In genomic region chr7:44200699-44201461, GRCh38 we compare ENCODE assay signal across 8 cellular contexts. TPM values are rescaled to one million over a fixed set of nuclear protein-coding genes. Genes with fewer than 3 reads are reported as not detected.
DNase-seq lines count a peak whose midpoint lies in the region; ATAC-seq, FAIRE-seq and TF ChIP-seq lines count a peak whose summit lies in the region.

Gene YKT6 (plus strand): TSS chr7:44200978. CDS start chr7:44201136, 158 bp downstream.

- H3K23me2 ChIP-seq in H1 (ENCODE audit: low read depth, low read length) = 0 out of 2 replicates have a peak, but pooled peaks cover 4% of the 10 kb centered on the region

- peaks cover 19% of the 10 kb centered on the region for H3K4me1 Mint-ChIP-seq in memory B cell

- peak within 1 kb of the TSS; percentile 25 for H4K91ac ChIP-seq in H1 (replicated peaks; ENCODE audit: insufficient read length, low read length)

- CTCF ChIA-PET in activated CD8-positive, alpha-beta memory T cell treated with anti-CD3 and anti-CD28 coated beads for 36 hours (lab: Charles Lee) = interaction anchor here (1.0 to 1.4 kb wide), 2 partner anchors 130 to 364 kb away, joined by 3 read pairs; no protein-coding TSS in a partner anchor
- CTCF ChIA-PET in H1 (lab: Charles Lee; ENCODE audit: partially characterized antibody) = interaction anchor here (0.6 to 2.6 kb wide), 10 partner anchors 10 to 494 kb away, joined by 3 to 11 read pairs (median 4); no protein-coding TSS in a partner anchor

- peak; percentile 98 for DNase-seq in COR-L47 (lab: John Stamatoyannopoulos, UW)
- peak; percentile 99 for DNase-seq in GM20000 (ENCODE audit: low spot score)
- peak; percentile 97 for DNase-seq in HT-29 (ENCODE audit: low spot score)
- peak; percentile 88 for DNase-seq in NK-92 treated with Interleukin-12 subunit alpha and Interleukin-12 subunit beta, amount 100 ng/mL, for 24 hours (lab: John Stamatoyannopoulos, UW)
- DNase-seq in H1 (ENCODE audit: low read depth in 1 of 2, low spot score in 2 of 2) = peak; percentile 88
- peak; percentile 84 to 88 for DNase-seq in memory B cell (ENCODE audit: low spot score in 2 of 2)
- peak; percentile 89 for DNase-seq in stimulated activated CD8-positive, alpha-beta memory T cell treated with anti-CD3 and anti-CD28 coated beads, Interleukin-12 subunit alpha, Interleukin-12 subunit beta, amount 100 ng/mL, for 24 hours (ENCODE audit: extremely low read depth)

- TF ChIP-seq RAD21 in H1 (IDR thresholded peaks at IDR 0.05 in 1 of 2, conservative IDR thresholded peaks at IDR 0.05 in 1 of 2; ENCODE audit: low read depth in 2 of 2, low read length in 2 of 2) = peak in 1 of 2 experiments; percentile 48; a peak in 3 of 4 replicates

- H2BK15ac ChIP-seq in H1 (ENCODE audit: low read length) = no peak within 1 kb of the TSS

- TF ChIP-seq CTCF in GM20000 (IDR thresholded peaks at IDR 0.05; ENCODE audit: extremely low read depth, missing control alignments) = peak; percentile 27
- peak; percentile 34 to 59 (median 52) for TF ChIP-seq CTCF in H1 (IDR thresholded peaks at IDR 0.05; ENCODE audit: control extremely low read depth in 1 of 3, insufficient read depth in 1 of 3, low read depth in 1 of 3, low read length in 3 of 3)

- POLR2A ChIA-PET in activated CD8-positive, alpha-beta memory T cell treated with anti-CD3 and anti-CD28 coated beads for 36 hours (lab: Charles Lee) = interaction anchor here (0.7 to 1.0 kb wide), 7 partner anchors 8 to 191 kb away, joined by 3 to 6 read pairs (median 3); partner anchors contain the start of gene PGAM2
- POLR2A ChIA-PET in H1 (lab: Charles Lee; ENCODE audit: partially characterized antibody) = interaction anchor here (0.6 to 1.6 kb wide), 5 partner anchors 11 to 78 kb away, joined by 3 read pairs; partner anchors contain the start of gene POLD2

- peak within 1 kb of the TSS; percentile 82 to 99 (median 90) for H3K4me3 ChIP-seq in H1 (ENCODE audit: extremely low read depth in 1 of 4, insufficient read depth in 2 of 4, low read depth in 3 of 4, low read length in 4 of 4)

- peak in 1 of 2 experiments; percentile 70; a peak in 2 of 3 replicates for TF ChIP-seq POLR2A in H1 (IDR thresholded peaks at IDR 0.05; ENCODE audit: control extremely low read depth in 1 of 2, low read depth in 2 of 2, low read length in 2 of 2)

- peak within 1 kb of the TSS; percentile 20; the same call in 1 of the 2 replicates for H2AFZ ChIP-seq in H1 (ENCODE audit: low read length)

- H3K36me3 Mint-ChIP-seq in memory B cell = peaks cover 12% of the 10 kb centered on the region

- H2BK20ac ChIP-seq in H1 (ENCODE audit: low read length) = no peak within 1 kb of the TSS

- H3K79me1 ChIP-seq in H1 (ENCODE audit: low read depth, low read length) = no peaks in the 10 kb centered on the region; the same call in none of the 2 replicates

- no peak within 1 kb of the TSS for H3K27ac ChIP-seq in H1 (ENCODE audit: low read depth, low read length)

- peak within 1 kb of the TSS; percentile 88 for H3K27ac Mint-ChIP-seq in memory B cell

- H3K9me3 ChIP-seq in H1 (ENCODE audit: insufficient read depth in 2 of 2, low read depth in 1 of 2, low read length in 1 of 2) = no peaks in the 10 kb centered on the region

- no peak within 1 kb of the TSS for H3K56ac ChIP-seq in H1 (replicated peaks; ENCODE audit: insufficient read length, low read depth, low read length)

- no peak within 1 kb of the TSS for H2BK12ac ChIP-seq in H1 (ENCODE audit: low read depth, low read length)

- peak within 1 kb of the TSS; percentile 44 for H3K4ac ChIP-seq in H1 (replicated peaks; ENCODE audit: insufficient read length, low read depth, low read length)

- peak within 1 kb of the TSS; percentile 90 for H3K4me3 Mint-ChIP-seq in memory B cell

- no peak within 1 kb of the TSS for H2BK5ac ChIP-seq in H1 (ENCODE audit: low read depth, low read length)

- WGBS in H1 (ENCODE audit: extremely low coverage in 1 of 2, insufficient coverage in 1 of 2, insufficient read length in 1 of 2, insufficient replicate concordance in 2 of 2, low coverage in 1 of 2, low lambda C conversion rate in 2 of 2, missing lambda C conversion rate in 1 of 2), 2 experiments = 4% methylated on average over 29 of the region's 58 CpGs; no CpG with 5 or more reads in 1 of the 2 experiments

- peak; percentile 99 for ATAC-seq in memory B cell (ENCODE audit: low read depth)

- peak within 1 kb of the TSS; percentile 63 to 95 for H3K4me2 ChIP-seq in H1 (ENCODE audit: insufficient read depth in 1 of 2, low read depth in 2 of 2, low read length in 2 of 2)

- H4K8ac ChIP-seq in H1 (ENCODE audit: extremely low read depth, insufficient read depth, low read length) = no peak within 1 kb of the TSS

- H4K5ac ChIP-seq in H1 (ENCODE audit: insufficient read length, low read depth, low read length) = no peak within 1 kb of the TSS

- H4K20me1 ChIP-seq in H1 (replicated peaks in 1 of 2; ENCODE audit: control insufficient read depth in 1 of 2, insufficient read depth in 2 of 2, low read length in 2 of 2) = peaks cover 0 to 9% of the 10 kb centered on the region in 2 experiments

- H3K36me3 ChIP-seq in H1 (ENCODE audit: control insufficient read depth in 2 of 4, insufficient read depth in 4 of 4, low read length in 3 of 4) = peaks cover 3 to 13% (median 11%) of the 10 kb centered on the region in 4 experiments; a peak in 7 of 8 replicates

- H3K9me3 Mint-ChIP-seq in memory B cell = no peaks in the 10 kb centered on the region

- H3K14ac ChIP-seq in H1 (ENCODE audit: insufficient read length) = no peak within 1 kb of the TSS

- H2AK5ac ChIP-seq in H1 (ENCODE audit: low read depth, low read length) = no peak within 1 kb of the TSS

- no peak within 1 kb of the TSS for H2BK120ac ChIP-seq in H1 (replicated peaks; ENCODE audit: low read depth, low read length)

- H3K23ac ChIP-seq in H1 (ENCODE audit: insufficient read length) = no peak within 1 kb of the TSS

- no peak for TF ChIP-seq EP300 in H1 (IDR thresholded peaks at IDR 0.05; ENCODE audit: borderline replicate concordance in 1 of 2, low read depth in 2 of 2, low read length in 2 of 2)

- H3K18ac ChIP-seq in H1 (ENCODE audit: extremely low read depth, low read length) = no peak within 1 kb of the TSS

- peak within 1 kb of the TSS; percentile 64 to 83 (median 78) for H3K9ac ChIP-seq in H1 (replicated peaks in 1 of 4; ENCODE audit: extremely low read depth in 1 of 4, low read depth in 3 of 4, low read length in 3 of 4)

- peaks cover 0 to 2% (median 0%) of the 10 kb centered on the region in 4 experiments; a peak in 1 of 7 replicates for H3K4me1 ChIP-seq in H1 (replicated peaks in 1 of 4; ENCODE audit: control insufficient read depth in 3 of 4, insufficient read depth in 4 of 4, low read length in 3 of 4)

- H3K27me3 ChIP-seq in H1 (replicated peaks in 1 of 4; ENCODE audit: control insufficient read depth in 3 of 4, extremely low read depth in 1 of 4, insufficient read depth in 3 of 4, low read length in 3 of 4) = peaks cover 0 to 3% (median under 1%) of the 10 kb centered on the region in 4 experiments; a peak in 2 of 7 replicates

- peak; percentile 63 for FAIRE-seq in H1 (lab: Jason Lieb, UNC)

- peaks cover 18 to 32% of the 10 kb centered on the region in 2 experiments for H3K79me2 ChIP-seq in H1 (ENCODE audit: control insufficient read depth in 1 of 2, insufficient read depth in 2 of 2, low read length in 2 of 2)

- no peaks in the 10 kb centered on the region for H3K27me3 Mint-ChIP-seq in memory B cell

TF ChIP-seq in H1, 55 proteins besides CTCF, POLR2A, EP300 and RAD21 (continues in another document):
- no peak for TF ChIP-seq BACH1 (IDR thresholded peaks at IDR 0.05; ENCODE audit: low read length)
- 0 out of 2 replicates have a peak, but pooled peaks have one; percentile 46 for TF ChIP-seq POLR2AphosphoS5 (IDR thresholded peaks at IDR 0.05; ENCODE audit: low read depth, low read length)
- TF ChIP-seq E2F6 (IDR thresholded peaks at IDR 0.05) = peak; percentile 64
- TF ChIP-seq EZH2 (IDR thresholded peaks at IDR 0.05; ENCODE audit: low read depth, low read length, severe bottlenecking) = no peak
- TF ChIP-seq POU5F1 (IDR thresholded peaks at IDR 0.05; ENCODE audit: low read depth, low read length) = no peak
- peak in 1 of 2 experiments; percentile 42; a peak in 1 of 4 replicates for TF ChIP-seq HDAC2 (IDR thresholded peaks at IDR 0.05; ENCODE audit: borderline replicate concordance in 1 of 2, low read depth in 2 of 2, low read length in 2 of 2)
- no peak for TF ChIP-seq NANOG (IDR thresholded peaks at IDR 0.05; ENCODE audit: insufficient read depth, low read depth, low read length, poor library complexity, severe bottlenecking)
- TF ChIP-seq SIN3A (conservative IDR thresholded peaks at IDR 0.05 in 1 of 2, IDR thresholded peaks at IDR 0.05 in 1 of 2; ENCODE audit: low read depth in 1 of 2, low read length in 2 of 2) = peak; percentile 59 to 82; a peak in 2 of 4 replicates
- TF ChIP-seq CHD2 (IDR thresholded peaks at IDR 0.05; ENCODE audit: low read length) = no peak
- peak; percentile 75 for TF ChIP-seq TAF7 (optimal IDR thresholded peaks at IDR 0.05; ENCODE audit: borderline replicate concordance, low read depth, low read length)
- no peak for TF ChIP-seq KDM4A (IDR thresholded peaks at IDR 0.05; ENCODE audit: low read depth, low read length, severe bottlenecking)
- peak; percentile 62; the same call in 1 of the 2 replicates for TF ChIP-seq TBP (IDR thresholded peaks at IDR 0.05; ENCODE audit: low read depth, low read length)
- no peak for TF ChIP-seq SUZ12 (IDR thresholded peaks at IDR 0.05; ENCODE audit: low read length)
- TF ChIP-seq GABPA (IDR thresholded peaks at IDR 0.05; ENCODE audit: borderline replicate concordance, insufficient read depth, low read length) = peak; percentile 97
- TF ChIP-seq SP1 (IDR thresholded peaks at IDR 0.05; ENCODE audit: low read depth, low read length) = 0 out of 2 replicates have a peak, but pooled peaks have one; percentile 23

RNA-seq across cellular contexts. Expression of gene YKT6, which starts in this region (rescaled TPM):
- 127 and 138 TPM in 2 replicates for total RNA-seq in HT-29 (2014; rRNA removed; shearing (Covaris generic))
- total RNA-seq in activated CD8-positive, alpha-beta memory T cell treated with anti-CD3 and anti-CD28 coated beads for 36 hours = 10 to 100 TPM; 81.0 to 83.9 TPM
- total RNA-seq in H1 (2021; fragmentation: NEBNext Ultra II Directional; extraction: Animal tissue kit (Norgen Biotek cat#: 25700)) = 103 and 108 TPM in 2 replicates
- 75.3 and 86.9 TPM in 2 replicates for polyA plus RNA-seq in H1 (2011; rRNA removed)
- polyA plus RNA-seq in H1 (2011; cell fraction: cytosol; rRNA removed) = 100 TPM
- polyA plus RNA-seq in H1 (2011; cell fraction: nucleus; rRNA removed) = 111 TPM
- polyA plus RNA-seq in H1 (2012, experiment 1 of 2) = 87.6 to 97.6 TPM (median 91.7 TPM) in 4 replicates
- polyA plus RNA-seq in H1 (2012, experiment 2 of 2) = 83.3 TPM
- 64.5 TPM for polyA plus RNA-seq in H1 (2013, experiment 1 of 2)
- 68.0 TPM for polyA plus RNA-seq in H1 (2013, experiment 2 of 2)
- polyA minus RNA-seq in H1 (2011; rRNA and poly(A)+ RNA removed) = 91.6 and 96.9 TPM in 2 replicates
- polyA minus RNA-seq in H1 (2011; cell fraction: cytosol; rRNA and poly(A)+ RNA removed) = 38.1 TPM
- polyA minus RNA-seq in H1 (2011; cell fraction: nucleus; rRNA and poly(A)+ RNA removed) = 51.1 TPM
